Comparison of ENCODE assay signal across 22 cellular contexts in genomic region chr18:9215221-9215933, GRCh38.
"Had no signal": no experiment of that assay in that cellular context is flagged by ENCODE, and none has a peak within 500 bp of the region (broad histone marks: within the 10 kb centered on the region; RNA-seq: fewer than 3 reads in every experiment).

No MANE protein-coding gene starts in this region.

- ATAC-seq: body of pancreas; gastroesophageal sphincter; heart right ventricle; left lobe of liver; naive thymus-derived CD4-positive, alpha-beta T cell; right cardiac atrium had no signal

- H3K9me3 Mint-ChIP-seq: naive thymus-derived CD4-positive, alpha-beta T cell; T-helper 1 cell treated with Interleukin-12 subunit alpha and Interleukin-12 subunit beta and Interleukin-4 antibody, amounts not matched to agents 30 μg/mL and 1 μg/mL, for 36 hours had no signal

- H3K4me1 ChIP-seq: body of pancreas, esophagus squamous epithelium, prostate gland, suprapubic skin had no signal

- H3K4me3 ChIP-seq: body of pancreas, coronary artery, esophagus squamous epithelium, gastroesophageal sphincter, heart right ventricle, prostate gland, suprapubic skin, upper lobe of left lung had no signal

- H3K9me3 ChIP-seq: body of pancreas, esophagus squamous epithelium, gastroesophageal sphincter, heart right ventricle, prostate gland, suprapubic skin, upper lobe of left lung had no signal

- H3K27me3 Mint-ChIP-seq: activated naive CD8-positive, alpha-beta T cell; naive thymus-derived CD4-positive, alpha-beta T cell had no signal

- DNase-seq: activated effector memory CD4-positive, alpha-beta T cell treated with anti-CD3 and anti-CD28 coated beads, Interleukin-2, amount 50 U/mL, for 16 hours; activated T-cell treated with anti-CD3 and anti-CD28 coated beads for 4 hours; amniotic stem cell; body of pancreas; caudate nucleus; esophagus squamous epithelium; heart right ventricle; islet precursor cell; naive thymus-derived CD4-positive, alpha-beta T cell; right cardiac atrium; small intestine; stimulated activated CD4-positive, alpha-beta T cell treated with anti-CD3 and anti-CD28 coated beads, Interleukin-4, amount 100 ng/mL, for 4 hours; stimulated activated CD8-positive, alpha-beta memory T cell treated with anti-CD3 and anti-CD28 coated beads, Interleukin-4, amount 100 ng/mL, for 48 hours; stimulated activated naive CD4-positive, alpha-beta T cell treated with Interleukin-2 at 50 U/mL for 16 hours; upper lobe of left lung had no signal

- H3K36me3 ChIP-seq: prostate gland had no signal

- H3K27me3 ChIP-seq: body of pancreas, esophagus squamous epithelium, gastroesophageal sphincter, heart right ventricle, suprapubic skin, upper lobe of left lung had no signal

- H3K4me3 Mint-ChIP-seq: activated naive CD8-positive, alpha-beta T cell; naive thymus-derived CD4-positive, alpha-beta T cell; T-helper 1 cell treated with Interleukin-12 subunit alpha and Interleukin-12 subunit beta and Interleukin-4 antibody, amounts not matched to agents 30 μg/mL and 1 μg/mL, for 36 hours had no signal

- H3K27ac Mint-ChIP-seq: T-helper 1 cell treated with Interleukin-12 subunit alpha and Interleukin-12 subunit beta and Interleukin-4 antibody, amounts not matched to agents 30 μg/mL and 1 μg/mL, for 36 hours had no signal

- H3K27ac ChIP-seq: body of pancreas, coronary artery, esophagus squamous epithelium, gastroesophageal sphincter, heart right ventricle, prostate gland, suprapubic skin, upper lobe of left lung had no signal
